8 cellular contexts compared by ENCODE assay signal in the genomic region with DNA sequence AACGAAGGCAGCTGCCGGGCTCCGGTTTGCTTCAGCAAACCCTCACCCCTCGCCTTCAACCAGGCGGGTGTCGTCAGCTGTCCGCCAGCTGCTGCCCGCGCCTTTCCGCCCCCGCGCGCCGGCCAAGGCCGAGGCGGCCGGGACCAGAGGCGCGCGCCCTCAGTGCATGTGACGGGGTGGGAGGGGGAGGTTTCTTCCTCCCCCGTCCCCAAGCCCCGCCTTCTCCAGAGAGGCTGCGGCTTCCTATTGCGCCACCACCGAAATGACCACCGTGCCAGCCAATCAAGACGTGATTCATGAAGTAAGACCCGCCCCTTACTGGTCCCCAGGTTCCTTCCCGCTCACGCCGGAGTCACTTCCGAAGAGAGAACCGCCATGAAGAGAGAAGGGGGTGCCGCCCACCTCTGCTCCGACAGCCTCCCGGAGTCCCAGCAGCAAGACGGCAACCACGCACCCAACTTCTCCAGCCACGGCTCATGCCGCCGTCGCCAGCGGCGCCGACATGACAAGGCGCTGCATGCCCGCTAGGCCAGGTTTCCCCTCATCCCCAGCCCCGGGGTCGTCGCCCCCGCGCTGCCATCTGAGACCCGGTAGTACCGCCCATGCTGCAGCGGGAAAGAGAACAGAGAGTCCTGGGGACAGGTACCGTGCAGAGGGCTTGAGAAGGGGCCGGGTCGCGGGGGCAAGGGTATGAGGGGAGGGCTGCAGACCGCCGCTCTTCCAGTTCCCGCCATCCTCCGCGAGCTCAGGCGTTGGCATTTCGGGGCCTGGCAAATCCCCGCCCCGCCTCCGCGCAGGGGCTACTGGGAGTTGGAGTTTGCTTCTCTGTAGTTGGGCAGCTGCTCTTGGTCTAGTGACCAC. TPM values are rescaled to one million over a fixed set of nuclear protein-coding genes. Genes with fewer than 3 reads are reported as not detected.
DNase-seq lines count a peak whose midpoint lies in the region; ATAC-seq and TF ChIP-seq lines count a peak whose summit lies in the region.

A gene with protein sequence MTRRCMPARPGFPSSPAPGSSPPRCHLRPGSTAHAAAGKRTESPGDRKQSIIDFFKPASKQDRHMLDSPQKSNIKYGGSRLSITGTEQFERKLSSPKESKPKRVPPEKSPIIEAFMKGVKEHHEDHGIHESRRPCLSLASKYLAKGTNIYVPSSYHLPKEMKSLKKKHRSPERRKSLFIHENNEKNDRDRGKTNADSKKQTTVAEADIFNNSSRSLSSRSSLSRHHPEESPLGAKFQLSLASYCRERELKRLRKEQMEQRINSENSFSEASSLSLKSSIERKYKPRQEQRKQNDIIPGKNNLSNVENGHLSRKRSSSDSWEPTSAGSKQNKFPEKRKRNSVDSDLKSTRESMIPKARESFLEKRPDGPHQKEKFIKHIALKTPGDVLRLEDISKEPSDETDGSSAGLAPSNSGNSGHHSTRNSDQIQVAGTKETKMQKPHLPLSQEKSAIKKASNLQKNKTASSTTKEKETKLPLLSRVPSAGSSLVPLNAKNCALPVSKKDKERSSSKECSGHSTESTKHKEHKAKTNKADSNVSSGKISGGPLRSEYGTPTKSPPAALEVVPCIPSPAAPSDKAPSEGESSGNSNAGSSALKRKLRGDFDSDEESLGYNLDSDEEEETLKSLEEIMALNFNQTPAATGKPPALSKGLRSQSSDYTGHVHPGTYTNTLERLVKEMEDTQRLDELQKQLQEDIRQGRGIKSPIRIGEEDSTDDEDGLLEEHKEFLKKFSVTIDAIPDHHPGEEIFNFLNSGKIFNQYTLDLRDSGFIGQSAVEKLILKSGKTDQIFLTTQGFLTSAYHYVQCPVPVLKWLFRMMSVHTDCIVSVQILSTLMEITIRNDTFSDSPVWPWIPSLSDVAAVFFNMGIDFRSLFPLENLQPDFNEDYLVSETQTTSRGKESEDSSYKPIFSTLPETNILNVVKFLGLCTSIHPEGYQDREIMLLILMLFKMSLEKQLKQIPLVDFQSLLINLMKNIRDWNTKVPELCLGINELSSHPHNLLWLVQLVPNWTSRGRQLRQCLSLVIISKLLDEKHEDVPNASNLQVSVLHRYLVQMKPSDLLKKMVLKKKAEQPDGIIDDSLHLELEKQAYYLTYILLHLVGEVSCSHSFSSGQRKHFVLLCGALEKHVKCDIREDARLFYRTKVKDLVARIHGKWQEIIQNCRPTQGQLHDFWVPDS (plus strand): TSS at position 355 of the 861 bp plus-strand sequence. CDS start 148 bp downstream, at position 503.

- peaks cover 19% of the 10 kb centered on the region for H3K36me3 Mint-ChIP-seq in activated CD4-positive, alpha-beta T cell treated with anti-CD3 and anti-CD28 coated beads, Interleukin-2, amount 10 ng/mL, durations not matched to agents 24 days and 14 days (ENCODE audit: low read depth)

- CTCF ChIA-PET in BJ (lab: Yijun Ruan, JAX) = interaction anchor here (0.8 to 2.2 kb wide), 3 partner anchors 35 to 230 kb away, joined by 3 to 5 read pairs (median 4); no protein-coding TSS in a partner anchor

- DNase-seq in BJ (ENCODE audit: low read depth) = peak; percentile 92
- DNase-seq in NCI-H526 treated with DMSO at 0.1 percent for 48 hours (lab: John Stamatoyannopoulos, UW) = peak; percentile 84
- peak; percentile 98 for DNase-seq in activated CD4-positive, alpha-beta T cell treated with anti-CD3 and anti-CD28 coated beads, Interleukin-2, amount 10 ng/mL, durations not matched to agents 24 days and 14 days
- DNase-seq in coronary artery (ENCODE audit: low spot score) = peak; percentile 99
- peak; percentile 78 to 87 for DNase-seq in stimulated activated CD4-positive, alpha-beta T cell treated with anti-CD3 and anti-CD28 coated beads, Interleukin-1b, Interleukin-23, amount 100 ng/mL, for 4 hours (ENCODE audit: low read depth in 2 of 2)

- ATAC-seq in GM19324 (IDR thresholded peaks at IDR 0.05; ENCODE audit: low FRiP score, unreplicated experiment) (peak; percentile 96), HG03469 (IDR thresholded peaks at IDR 0.05; ENCODE audit: unreplicated experiment) (peak; percentile 74)

- TF ChIP-seq CTCF in BJ (IDR thresholded peaks at IDR 0.05; ENCODE audit: insufficient read depth, low read depth, low read length) (no peak), coronary artery (IDR thresholded peaks at IDR 0.05) (no peak)

- H3K27me3 ChIP-seq in BJ (ENCODE audit: control insufficient read depth, insufficient read depth, low read length) = no peaks in the 10 kb centered on the region
- H3K27me3 ChIP-seq in layer of hippocampus (ENCODE audit: control insufficient read depth, insufficient read depth, low read length) = no peaks in the 10 kb centered on the region

- no peaks in the 10 kb centered on the region for H3K27me3 Mint-ChIP-seq in activated CD4-positive, alpha-beta T cell treated with anti-CD3 and anti-CD28 coated beads, Interleukin-2, amount 10 ng/mL, durations not matched to agents 24 days and 14 days

- H3K4me1 Mint-ChIP-seq in activated CD4-positive, alpha-beta T cell treated with anti-CD3 and anti-CD28 coated beads, Interleukin-2, amount 10 ng/mL, durations not matched to agents 24 days and 14 days = peaks cover 40% of the 10 kb centered on the region

- H3K27ac ChIP-seq in coronary artery (peak within 1 kb of the TSS; percentile 82 to 94), layer of hippocampus (ENCODE audit: low read depth, low read length) (peak within 1 kb of the TSS; percentile 97)

- no peaks in the 10 kb centered on the region for H3K9me3 Mint-ChIP-seq in activated CD4-positive, alpha-beta T cell treated with anti-CD3 and anti-CD28 coated beads, Interleukin-2, amount 10 ng/mL, durations not matched to agents 24 days and 14 days

- peaks cover 4% of the 10 kb centered on the region for H3K36me3 ChIP-seq in BJ (ENCODE audit: control insufficient read depth, insufficient read depth, low read length)

- H3K4me3 Mint-ChIP-seq in activated CD4-positive, alpha-beta T cell treated with anti-CD3 and anti-CD28 coated beads, Interleukin-2, amount 10 ng/mL, durations not matched to agents 24 days and 14 days = peak within 1 kb of the TSS; percentile 99

- intact Hi-C loops in activated CD4-positive, alpha-beta T cell treated with anti-CD3 and anti-CD28 coated beads, Interleukin-2, amount 10 ng/mL, durations not matched to agents 24 days and 14 days (cut with micrococcal nuclease) = loop anchor here (1.0 to 10.0 kb wide), 5 partner anchors 74 to 1178 kb away; a partner anchor contains a TSS

- POLR2A ChIA-PET in BJ (lab: Charles Lee) = interaction anchor here (1.2 kb wide), 1 partner anchor 11 kb away, joined by 10 read pairs; no protein-coding TSS in a partner anchor

- peak within 1 kb of the TSS; percentile 98 for H3K27ac Mint-ChIP-seq in activated CD4-positive, alpha-beta T cell treated with anti-CD3 and anti-CD28 coated beads, Interleukin-2, amount 10 ng/mL, durations not matched to agents 24 days and 14 days

- H3K4me3 ChIP-seq in BJ (ENCODE audit: low read depth, low read length) = peak within 1 kb of the TSS; percentile 79
- H3K4me3 ChIP-seq in coronary artery = peak within 1 kb of the TSS; percentile 84

RNA-seq across cellular contexts. Expression of the gene that starts here (rescaled TPM):
- polyA plus RNA-seq in BJ (2011; rRNA removed) = 6.8 and 10.1 TPM in 2 replicates
- 10.2 and 10.9 TPM in 2 replicates for polyA minus RNA-seq in BJ (2011; rRNA and poly(A)+ RNA removed)
- total RNA-seq in activated CD4-positive, alpha-beta T cell treated with anti-CD3 and anti-CD28 coated beads, Interleukin-2, amount 10 ng/mL, durations not matched to agents 24 days and 14 days = 34.9 and 35.3 TPM in 2 replicates

Comparison
In these comparisons a context has a peak if more than half of its experiments do, and no peak if none do; other contexts are left out.
1. Peak in every context shown above with its lines: DNase-seq, ATAC-seq, H3K4me3 ChIP-seq and H3K27ac ChIP-seq.